ENCODE assay signal across 28 cellular contexts in genomic region chr5:180683523-180683922, GRCh38. TPM values are rescaled to one million over a fixed set of nuclear protein-coding genes. Genes with fewer than 3 reads are reported as not detected.
"Had no signal": no experiment of that assay in that cellular context is flagged by ENCODE, and none has a peak within 500 bp of the region (broad histone marks: within the 10 kb centered on the region; RNA-seq: fewer than 3 reads in every experiment).

No MANE protein-coding gene starts in this region.

- ATAC-seq: activated CD4-positive, CD25-positive, alpha-beta regulatory T cell treated with anti-CD3 and anti-CD28 coated beads, Interleukin-2, amount 50 U/mL, for 24 hours; activated T-cell treated with anti-CD3 and anti-CD28 coated beads, Interleukin-2, amount 50 U/mL, for 4 hours; Panc1; Right ventricle myocardium inferior had no signal

- H3K36me3 ChIP-seq: breast epithelium had no signal

- H3K4me2 ChIP-seq: KMS-11 had no signal

- DNase-seq: activated CD4-positive, alpha-beta T cell treated with anti-CD3 and anti-CD28 coated beads for 4 hours; activated CD4-positive, alpha-beta T cell treated with anti-CD3 and anti-CD28 coated beads, Interleukin-2, amount 50 U/mL, for 48 hours; activated CD8-positive, alpha-beta memory T cell treated with anti-CD3 and anti-CD28 coated beads for 24 hours; activated effector memory CD4-positive, alpha-beta T cell treated with anti-CD3 and anti-CD28 coated beads, Interleukin-2, amount 50 U/mL, for 16 hours; activated naive CD4-positive, alpha-beta T cell treated with Interleukin-2 at 50 U/mL for 16 hours; activated naive CD8-positive, alpha-beta T cell treated with anti-CD3 and anti-CD28 coated beads, Interleukin-2, amount 10 ng/mL, durations not matched to agents 7 days and 5 days; activated T-cell treated with anti-CD3 and anti-CD28 coated beads, Interleukin-2, amount 50 U/mL, for 4 hours; aorta; caudate nucleus; MM.1S; NCI-H1105; NCI-H1436; NCI-H1694 treated with DMSO at 0.1 percent for 48 hours; NCI-H2029 treated with DMSO at 0.1 percent for 48 hours; NCI-H345; NCI-H510A; NCI-H526 treated with DMSO at 0.1 percent for 48 hours; NCI-H82; NK-92 treated with Interleukin-12 subunit alpha and Interleukin-12 subunit beta, amount 100 ng/mL, for 24 hours; OCI-M1; RPMI8226; T-helper 1 cell had no signal

- H3K4me1 ChIP-seq: breast epithelium had no signal

- H3K27ac ChIP-seq: breast epithelium, KMS-11, SK-N-MC had no signal

- H3K9ac ChIP-seq: KMS-11 had no signal

- H3K4me3 ChIP-seq: breast epithelium, SK-N-MC had no signal

RNA-seq across cellular contexts. Expression of gene OR2Y1, which starts 56.3 kb away (rescaled TPM):
- total RNA-seq: activated naive CD8-positive, alpha-beta T cell treated with anti-CD3 and anti-CD28 coated beads, Interleukin-2, amount 10 ng/mL, durations not matched to agents 7 days and 5 days; activated T-cell treated with anti-CD3 and anti-CD28 coated beads, Interleukin-2, amount 50 U/mL, for 4 hours; aorta; breast epithelium; Right ventricle myocardium inferior had no signal
- polyA plus RNA-seq: aorta had no signal
